15 cellular contexts compared by ENCODE assay signal in genomic region chr16:9138021-9138680, GRCh38.
"Had no signal": no experiment of that assay in that cellular context is flagged by ENCODE, and none has a peak within 500 bp of the region (broad histone marks: within the 10 kb centered on the region; RNA-seq: fewer than 3 reads in every experiment).

No MANE protein-coding gene starts in this region.

- H3K27ac Mint-ChIP-seq: activated B cell treated with CpG ODN at 0.5 μM for 24 hours; activated naive CD4-positive, alpha-beta T cell treated with anti-CD3 and anti-CD28 coated beads, Interleukin-2, amount 10 ng/mL, durations not matched to agents 7 days and 5 days; T-helper 1 cell treated with Interleukin-12 subunit alpha and Interleukin-12 subunit beta and Interleukin-4 antibody, amounts not matched to agents 30 μg/mL and 1 μg/mL, for 36 hours; type B pancreatic cell had no signal

- DNase-seq: T1000 had no signal

- H3K27me3 ChIP-seq: colonic mucosa, dorsolateral prefrontal cortex, esophagus muscularis mucosa, testis had no signal

- H3K4me3 Mint-ChIP-seq: activated B cell treated with CpG ODN at 0.5 μM for 24 hours; activated naive CD4-positive, alpha-beta T cell treated with anti-CD3 and anti-CD28 coated beads, Interleukin-2, amount 10 ng/mL, durations not matched to agents 7 days and 5 days; neural crest cell; T-helper 1 cell treated with Interleukin-12 subunit alpha and Interleukin-12 subunit beta and Interleukin-4 antibody, amounts not matched to agents 30 μg/mL and 1 μg/mL, for 36 hours; type B pancreatic cell had no signal

- H3K36me3 Mint-ChIP-seq: activated naive CD4-positive, alpha-beta T cell treated with anti-CD3 and anti-CD28 coated beads, Interleukin-2, amount 10 ng/mL, durations not matched to agents 7 days and 5 days; type B pancreatic cell had no signal

- H3K4me3 ChIP-seq: colonic mucosa, testis had no signal

- H3K9me3 Mint-ChIP-seq: activated B cell treated with CpG ODN at 0.5 μM for 24 hours; activated naive CD4-positive, alpha-beta T cell treated with anti-CD3 and anti-CD28 coated beads, Interleukin-2, amount 10 ng/mL, durations not matched to agents 7 days and 5 days; effector memory CD8-positive, alpha-beta T cell; naive B cell; T-helper 1 cell treated with Interleukin-12 subunit alpha and Interleukin-12 subunit beta and Interleukin-4 antibody, amounts not matched to agents 30 μg/mL and 1 μg/mL, for 36 hours had no signal

- FAIRE-seq: frontal cortex, small intestine had no signal

- H3K36me3 ChIP-seq: colonic mucosa, esophagus muscularis mucosa had no signal

- H3K4me1 ChIP-seq: colonic mucosa, testis had no signal

- H3K9me3 ChIP-seq: colonic mucosa, esophagus muscularis mucosa, testis had no signal

- H3K27ac ChIP-seq: colonic mucosa, esophagus muscularis mucosa, testis had no signal

- H3K27me3 Mint-ChIP-seq: activated B cell treated with CpG ODN at 0.5 μM for 24 hours; brain; effector memory CD8-positive, alpha-beta T cell had no signal
